In genomic region chr11:64722141-64723050, GRCh38 we compare ENCODE assay signal across 14 cellular contexts. TPM values are rescaled to one million over a fixed set of nuclear protein-coding genes. Genes with fewer than 3 reads are reported as not detected.
A peak's percentile ranks its signal among the peaks of the same experiment; 100 is the strongest.
DNase-seq lines count a peak whose midpoint lies in the region; ATAC-seq and TF ChIP-seq lines count a peak whose summit lies in the region.
"Had no signal": no experiment of that assay in that cellular context is flagged by ENCODE, and none has a peak within 500 bp of the region (broad histone marks: within the 10 kb centered on the region; RNA-seq: fewer than 3 reads in every experiment).

No MANE protein-coding gene starts in this region.

- TF ChIP-seq CTCF in CD8-positive, alpha-beta T cell (IDR thresholded peaks at IDR 0.05): no peak
- TF ChIP-seq CTCF in OCI-LY7 (conservative IDR thresholded peaks at IDR 0.05; ENCODE audit: low read length) (no peak), endodermal cell (conservative IDR thresholded peaks at IDR 0.05) (no peak), progenitor cell of endocrine pancreas (IDR thresholded peaks at IDR 0.05; ENCODE audit: unreplicated experiment) (no peak)

- H3K27me3 Mint-ChIP-seq in CD8-positive, alpha-beta T cell (ENCODE audit: low read depth): peaks cover 13% of the 10 kb centered on the region
- peaks cover 63% of the 10 kb centered on the region for H3K27me3 Mint-ChIP-seq in endodermal cell (ENCODE audit: insufficient read depth)
- H3K27me3 Mint-ChIP-seq in progenitor cell of endocrine pancreas: peaks cover 77% of the 10 kb centered on the region

- H3K36me3 Mint-ChIP-seq in CD8-positive, alpha-beta T cell: peaks cover 9% of the 10 kb centered on the region
- H3K36me3 Mint-ChIP-seq in endodermal cell (ENCODE audit: low read depth) (no peaks in the 10 kb centered on the region), progenitor cell of endocrine pancreas (ENCODE audit: insufficient read depth) (no peaks in the 10 kb centered on the region)

- peak overlapping the region; percentile 41 for H3K4me2 ChIP-seq in OCI-LY7 (ENCODE audit: low read length)

- H3K36me3 ChIP-seq in CD8-positive, alpha-beta T cell (ENCODE audit: insufficient read depth, low read length): no peaks in the 10 kb centered on the region
- H3K36me3 ChIP-seq in OCI-LY7 (ENCODE audit: insufficient read depth, low read length) (no peaks in the 10 kb centered on the region; the same call in 1 of the 2 replicates), endodermal cell (ENCODE audit: control insufficient read depth, insufficient read depth, low read length) (no peaks in the 10 kb centered on the region)
- H3K36me3 ChIP-seq: uterus had no signal

- H3K27ac ChIP-seq in CD8-positive, alpha-beta T cell (ENCODE audit: low read depth, low read length): no peak overlapping the region
- H3K27ac ChIP-seq in OCI-LY7 (ENCODE audit: low read depth, low read length, poor library complexity, severe bottlenecking) (no peak overlapping the region), endodermal cell (ENCODE audit: low read depth, low read length) (no peak overlapping the region)
- H3K27ac ChIP-seq: body of pancreas, epithelial cell of prostate, psoas muscle had no signal

- H3K4me1 Mint-ChIP-seq in CD8-positive, alpha-beta T cell (ENCODE audit: low read depth): peaks cover 18% of the 10 kb centered on the region
- H3K4me1 Mint-ChIP-seq in endodermal cell (peaks cover 7% of the 10 kb centered on the region), progenitor cell of endocrine pancreas (ENCODE audit: low read depth) (no peaks in the 10 kb centered on the region)

- no peak for ATAC-seq in CD8-positive, alpha-beta T cell
- no peak for ATAC-seq in GM21528 (IDR thresholded peaks at IDR 0.05; ENCODE audit: low FRiP score, unreplicated experiment)

- no peaks in the 10 kb centered on the region for H3K27me3 ChIP-seq in CD8-positive, alpha-beta T cell (ENCODE audit: insufficient read depth, low read length)
- H3K27me3 ChIP-seq in endodermal cell (ENCODE audit: control insufficient read depth, insufficient read depth, low read length, poor library complexity, severe bottlenecking): peaks cover 58% of the 10 kb centered on the region

- H3K9ac ChIP-seq in endodermal cell (ENCODE audit: extremely low read depth, low read length, poor library complexity, severe bottlenecking): no peak overlapping the region

- CTCF ChIA-PET in CD8-positive, alpha-beta T cell (lab: Charles Lee): interaction anchor here (0.8 to 1.6 kb wide), 6 partner anchors 11 to 34 kb away, joined by 3 to 13 read pairs (median 4); partner anchors contain the start of gene RASGRP2
- CTCF ChIA-PET in OCI-LY7 (lab: Charles Lee; ENCODE audit: unreplicated experiment): interaction anchor here (0.6 kb wide), 1 partner anchor 418 kb away, joined by 5 read pairs; no protein-coding TSS in a partner anchor

- no peaks in the 10 kb centered on the region for H3K79me2 ChIP-seq in OCI-LY7 (ENCODE audit: insufficient read depth, low read depth, low read length)

- no peak for DNase-seq in CD8-positive, alpha-beta T cell
- DNase-seq in OCI-LY7 (ENCODE audit: low spot score): no peak
- peak; percentile 43 for DNase-seq in endodermal cell
- DNase-seq in progenitor cell of endocrine pancreas (ENCODE audit: low spot score, unreplicated experiment): no peak
- no peak for DNase-seq in NCI-H524 treated with DMSO at 0.1 percent for 48 hours (lab: John Stamatoyannopoulos, UW)
- DNase-seq in SKM-1 treated with dmso at 0.1 percent for 144 hours (lab: John Stamatoyannopoulos, UW; ENCODE audit: unreplicated experiment): no peak
- DNase-seq: NCI-H1048 had no signal

- H2AFZ ChIP-seq in OCI-LY7 (ENCODE audit: low read length): no peak overlapping the region

- H3K4me3 Mint-ChIP-seq in CD8-positive, alpha-beta T cell: peak overlapping the region; percentile 32
- no peak overlapping the region for H3K4me3 Mint-ChIP-seq in endodermal cell
- peak overlapping the region; percentile 30 for H3K4me3 Mint-ChIP-seq in progenitor cell of endocrine pancreas (ENCODE audit: low read depth)

- no TSS peak for BruUV-seq in OCI-LY7 (replicated peaks; lab: Mats Ljungman, UMichigan)

- H3K9me2 ChIP-seq in OCI-LY7 (ENCODE audit: insufficient read depth, low read length): no peaks in the 10 kb centered on the region

- WGBS in endodermal cell (ENCODE audit: insufficient coverage in 1 of 2, insufficient read length in 1 of 2), 2 experiments: 28 to 48% methylated on average over 5 to 15 of the region's 35 CpGs

- peaks cover 21% of the 10 kb centered on the region for H3K4me1 ChIP-seq in CD8-positive, alpha-beta T cell (ENCODE audit: insufficient read depth, low read length)
- peaks cover 18% of the 10 kb centered on the region for H3K4me1 ChIP-seq in OCI-LY7 (ENCODE audit: insufficient read depth, low read length, poor library complexity, severe bottlenecking)
- no peaks in the 10 kb centered on the region for H3K4me1 ChIP-seq in endodermal cell (ENCODE audit: control insufficient read depth, insufficient read depth, low read length)
- H3K4me1 ChIP-seq: uterus had no signal

- H3K9me3 ChIP-seq in CD8-positive, alpha-beta T cell (ENCODE audit: low read length): no peaks in the 10 kb centered on the region
- no peaks in the 10 kb centered on the region for H3K9me3 ChIP-seq in OCI-LY7 (ENCODE audit: low read length)
- no peaks in the 10 kb centered on the region for H3K9me3 ChIP-seq in endodermal cell (ENCODE audit: control insufficient read depth, low read length)
- H3K9me3 ChIP-seq: body of pancreas, psoas muscle, uterus had no signal

- H3K27ac Mint-ChIP-seq in CD8-positive, alpha-beta T cell: no peak overlapping the region
- H3K27ac Mint-ChIP-seq in endodermal cell: no peak overlapping the region
- no peak overlapping the region for H3K27ac Mint-ChIP-seq in progenitor cell of endocrine pancreas

- intact Hi-C loops in CD8-positive, alpha-beta T cell (cut with DNase I, micrococcal nuclease): loop anchor here (1.0 to 10.0 kb wide), 6 partner anchors 21 to 408 kb away; partner anchors contain the start of genes PRDX5 (in 1 of the 2) and TRMT112 (in 1 of the 2)
- intact Hi-C loops in OCI-LY7 (cut with micrococcal nuclease; ENCODE audit: unreplicated experiment): loop anchor here (1.0 kb wide), 2 partner anchors 34 to 71 kb away; no protein-coding TSS in a partner anchor

- no peaks in the 10 kb centered on the region for H3K9me3 Mint-ChIP-seq in CD8-positive, alpha-beta T cell
- H3K9me3 Mint-ChIP-seq in endodermal cell (no peaks in the 10 kb centered on the region), progenitor cell of endocrine pancreas (ENCODE audit: low read depth) (no peaks in the 10 kb centered on the region)

- H4K20me1 ChIP-seq in OCI-LY7 (ENCODE audit: insufficient read depth, low read length): no peaks in the 10 kb centered on the region

- POLR2A ChIA-PET in CD8-positive, alpha-beta T cell (lab: Charles Lee): interaction anchor here (1.0 kb wide), 1 partner anchor 34 kb away, joined by 3 read pairs; no protein-coding TSS in a partner anchor
- POLR2A ChIA-PET in OCI-LY7 (lab: Charles Lee): interaction anchor here (0.6 to 0.9 kb wide), 2 partner anchors 17 to 23 kb away, joined by 3 to 6 read pairs; no protein-coding TSS in a partner anchor

- no peak overlapping the region for H3K4me3 ChIP-seq in CD8-positive, alpha-beta T cell (ENCODE audit: low read depth, low read length)
- H3K4me3 ChIP-seq in OCI-LY7 (ENCODE audit: low read depth, low read length, poor library complexity, severe bottlenecking) (no peak overlapping the region), endodermal cell (ENCODE audit: low read length) (no peak overlapping the region)

RNA-seq across cellular contexts. Expression of gene NRXN2, which starts 0.6 kb away (rescaled TPM):
- under 1 TPM; 0.17 to 0.43 TPM for total RNA-seq in CD8-positive, alpha-beta T cell
- 2.2 and 2.4 TPM in 2 replicates for total RNA-seq in OCI-LY7 (2014; rRNA removed; shearing (Covaris generic))
- total RNA-seq in OCI-LY7 (2022) (1.6 and 3.3 TPM in 2 replicates), endodermal cell (1 to 10 TPM in 1 of 2 donors, under 1 TPM in 1; 1.00 to 1.5 TPM), progenitor cell of endocrine pancreas (0.17 and 0.60 TPM in 2 replicates)
- 26.7 TPM for polyA plus RNA-seq in endodermal cell (2013, experiment 1 of 2)
- polyA plus RNA-seq in endodermal cell (2013, experiment 2 of 2): 29.3 TPM
- total RNA-seq: glomerular endothelial cell, HepG2 had no signal
- polyA plus RNA-seq: HepG2 had no signal

RNA-seq across cellular contexts. Expression of gene RASGRP2, which starts 21.5 kb away (rescaled TPM):
- 100 to 1,000 TPM; 468 to 472 TPM for total RNA-seq in CD8-positive, alpha-beta T cell
- total RNA-seq in OCI-LY7 (2014; rRNA removed; shearing (Covaris generic)): 127 and 145 TPM in 2 replicates
- 195 and 205 TPM in 2 replicates for total RNA-seq in OCI-LY7 (2022)
- 1 to 10 TPM in 1 of 2 donors, under 1 TPM in 1; 0.86 to 1.9 TPM for total RNA-seq in endodermal cell
- polyA plus RNA-seq in endodermal cell (2013, experiment 1 of 2): 5.0 TPM
- polyA plus RNA-seq in endodermal cell (2013, experiment 2 of 2): 3.8 TPM
- 0.53 and 0.73 TPM in 2 replicates for total RNA-seq in progenitor cell of endocrine pancreas
- total RNA-seq: HepG2 had no signal

RNA-seq across cellular contexts. Expression of gene PYGM, which starts 37.4 kb away (rescaled TPM):
- 1 to 10 TPM; 4.7 to 5.5 TPM for total RNA-seq in CD8-positive, alpha-beta T cell
- total RNA-seq in OCI-LY7 (2014; rRNA removed; shearing (Covaris generic)): 2.2 and 10.1 TPM in 2 replicates
- total RNA-seq in OCI-LY7 (2022) (2.2 and 2.4 TPM in 2 replicates), endodermal cell (1 to 10 TPM; 1.1 to 1.2 TPM), progenitor cell of endocrine pancreas (1.4 and 1.6 TPM in 2 replicates)
- polyA plus RNA-seq in endodermal cell (2013, experiment 1 of 2): 2.0 TPM
- polyA plus RNA-seq in endodermal cell (2013, experiment 2 of 2): 1.3 TPM
- total RNA-seq: glomerular endothelial cell had no signal

RNA-seq across cellular contexts. Expression of gene SF1, which starts 55.9 kb away (rescaled TPM):
- total RNA-seq in CD8-positive, alpha-beta T cell: 1,000 to 10,000 TPM; 1,574 to 1,625 TPM
- total RNA-seq in OCI-LY7 (2014; rRNA removed; shearing (Covaris generic)): 247 and 261 TPM in 2 replicates
- 535 TPM in 2 replicates for total RNA-seq in OCI-LY7 (2022)
- total RNA-seq in endodermal cell: 100 to 1,000 TPM; 331 to 399 TPM
- 250 TPM for polyA plus RNA-seq in endodermal cell (2013, experiment 1 of 2)
- 216 TPM for polyA plus RNA-seq in endodermal cell (2013, experiment 2 of 2)
- 500 and 503 TPM in 2 replicates for total RNA-seq in progenitor cell of endocrine pancreas

Comparison
In these comparisons a context has a peak if more than half of its experiments do, and no peak if none do; other contexts are left out.
1. RNA of gene RASGRP2, which starts 21.5 kb away (total RNA-seq): 468 to 472 TPM in CD8-positive, alpha-beta T cell and 127 to 205 TPM in OCI-LY7; 0.86 to 1.9 TPM in endodermal cell and 0.53 to 0.73 TPM in progenitor cell of endocrine pancreas; every median in the first group is over 10 times any median in the second.